Comparison of ENCODE assay signal across 7 cellular contexts in genomic region chr4:169774466-169775445, GRCh38. TPM values are rescaled to one million over a fixed set of nuclear protein-coding genes. Genes with fewer than 3 reads are reported as not detected.
DNase-seq lines count a peak whose midpoint lies in the region; ATAC-seq and TF ChIP-seq lines count a peak whose summit lies in the region.

No MANE protein-coding gene starts in this region.

- no peak overlapping the region for H3K23ac ChIP-seq in IMR-90 (ENCODE audit: low read depth, low read length)

- H3K27ac ChIP-seq in IMR-90 (ENCODE audit: insufficient read depth, low read length) (no peak overlapping the region), layer of hippocampus (ENCODE audit: low read depth, low read length) (peak overlapping the region; percentile 13)

- no peaks in the 10 kb centered on the region; the same call in 1 of the 2 replicates for H3K4me1 ChIP-seq in IMR-90 (ENCODE audit: control insufficient read depth, insufficient read depth, low read length)

- dilution Hi-C loops in IMR-90 (cut with HindIII; ENCODE audit: low sequenced_read_pairs, unreplicated experiment) = no loop called here

- no peaks in the 10 kb centered on the region; the same call in 1 of the 2 replicates for H3K9me3 ChIP-seq in IMR-90 (ENCODE audit: control insufficient read depth, insufficient read depth, low read length)

- H2BK120ac ChIP-seq in IMR-90 (ENCODE audit: low read depth, low read length) = no peak overlapping the region

- no peak overlapping the region for H3K9ac ChIP-seq in IMR-90 (ENCODE audit: low read depth, low read length)

- 0 out of 2 replicates have a peak, but pooled peaks have one; percentile 21 for ATAC-seq in IMR-90 (ENCODE audit: low read depth)
- ATAC-seq in HG03097 (IDR thresholded peaks at IDR 0.05; ENCODE audit: low FRiP score, unreplicated experiment) = no peak

- no peak overlapping the region for H4K91ac ChIP-seq in IMR-90 (ENCODE audit: insufficient read depth, low read depth, low read length)

- H3K4me1 Mint-ChIP-seq in stimulated activated naive CD8-positive, alpha-beta T cell treated with anti-CD3 and anti-CD28 coated beads, Interleukin-15, Interleukin-2, amounts not matched to agents 100 ng/mL and 50 ng/mL, for 24 hours (ENCODE audit: low read depth) = no peaks in the 10 kb centered on the region

- no peaks in the 10 kb centered on the region for H3K36me3 Mint-ChIP-seq in stimulated activated naive CD8-positive, alpha-beta T cell treated with anti-CD3 and anti-CD28 coated beads, Interleukin-15, Interleukin-2, amounts not matched to agents 100 ng/mL and 50 ng/mL, for 24 hours (ENCODE audit: low read depth)

- peak overlapping the region; percentile 79 for H2AFZ ChIP-seq in IMR-90 (replicated peaks; ENCODE audit: low read length, poor library complexity)

- no peak overlapping the region for H4K5ac ChIP-seq in IMR-90 (ENCODE audit: low read depth, low read length)

- H3K4me3 ChIP-seq in IMR-90 (ENCODE audit: insufficient read depth, low read depth, low read length) (no peak overlapping the region), astrocyte of the cerebellum (ENCODE audit: low read depth, low read length) (peak overlapping the region; percentile 24)

- no peak overlapping the region for H2AK9ac ChIP-seq in IMR-90 (replicated peaks; ENCODE audit: low read depth, low read length, poor library complexity)

- POLR2A ChIA-PET in IMR-90 (lab: Charles Lee; ENCODE audit: unreplicated experiment) = no interaction called here

- no TSS peak for BruUV-seq in IMR-90 (replicated peaks; lab: Mats Ljungman, UMichigan)

- H2BK20ac ChIP-seq in IMR-90 (ENCODE audit: low read depth, low read length) = no peak overlapping the region

- H3K4me3 Mint-ChIP-seq in stimulated activated naive CD8-positive, alpha-beta T cell treated with anti-CD3 and anti-CD28 coated beads, Interleukin-15, Interleukin-2, amounts not matched to agents 100 ng/mL and 50 ng/mL, for 24 hours = peak overlapping the region; percentile 17

- 19% methylated on average over 14 of the region's 58 CpGs; no CpG with 5 or more reads in 1 of the 2 experiments for WGBS in IMR-90 (ENCODE audit: extremely low coverage in 2 of 2, insufficient read length in 1 of 2), 2 experiments

- TF ChIP-seq POLR2A in IMR-90 (IDR thresholded peaks at IDR 0.05; ENCODE audit: low read depth, low read length) = no peak

- H2AK5ac ChIP-seq in IMR-90 (ENCODE audit: low read depth, low read length) = no peak overlapping the region

- CTCF ChIA-PET in IMR-90 (lab: Yijun Ruan, JAX) = no interaction called here

- H2BK5ac ChIP-seq in IMR-90 (ENCODE audit: low read depth, low read length, poor library complexity, severe bottlenecking) = no peak overlapping the region

- no peak for TF ChIP-seq RAD21 in IMR-90 (IDR thresholded peaks at IDR 0.05; ENCODE audit: low read length)

- TF ChIP-seq CTCF in IMR-90 (conservative IDR thresholded peaks at IDR 0.05; ENCODE audit: low read depth, low read length) (peak; percentile 19; the same call in 1 of the 2 replicates), astrocyte of the cerebellum (IDR thresholded peaks at IDR 0.05; ENCODE audit: low read depth, low read length, missing control alignments) (peak; percentile 42)

- H3K14ac ChIP-seq in IMR-90 (replicated peaks; ENCODE audit: low read depth, low read length) = no peak overlapping the region; the same call in 1 of the 2 replicates

- peaks cover 24% of the 10 kb centered on the region for H3K27me3 Mint-ChIP-seq in stimulated activated naive CD8-positive, alpha-beta T cell treated with anti-CD3 and anti-CD28 coated beads, Interleukin-15, Interleukin-2, amounts not matched to agents 100 ng/mL and 50 ng/mL, for 24 hours

- H3K9me1 ChIP-seq in IMR-90 (ENCODE audit: insufficient read depth, low read length) = no peaks in the 10 kb centered on the region

- H4K8ac ChIP-seq in IMR-90 (ENCODE audit: low read depth in 2 of 2, low read length in 2 of 2) = no peak overlapping the region

- H3K4ac ChIP-seq in IMR-90 (ENCODE audit: low read depth, low read length) = no peak overlapping the region

- H3K9me3 Mint-ChIP-seq in stimulated activated naive CD8-positive, alpha-beta T cell treated with anti-CD3 and anti-CD28 coated beads, Interleukin-15, Interleukin-2, amounts not matched to agents 100 ng/mL and 50 ng/mL, for 24 hours = no peaks in the 10 kb centered on the region

- no peak overlapping the region; the same call in 1 of the 2 replicates for H3K4me2 ChIP-seq in IMR-90 (ENCODE audit: low read depth, low read length)

- no peak overlapping the region for H3K56ac ChIP-seq in IMR-90 (ENCODE audit: extremely low read depth, insufficient read depth, low read length)

- H3K27me3 ChIP-seq in IMR-90 (ENCODE audit: control insufficient read depth, insufficient read depth, low read length) (peaks cover 22% of the 10 kb centered on the region), layer of hippocampus (ENCODE audit: control insufficient read depth, insufficient read depth, low read length) (peaks cover 2% of the 10 kb centered on the region)

- H3K18ac ChIP-seq in IMR-90 (ENCODE audit: low read depth, low read length) = no peak overlapping the region

- no peaks in the 10 kb centered on the region for H4K20me1 ChIP-seq in IMR-90 (ENCODE audit: insufficient read depth, low read length)

- intact Hi-C loops in IMR-90 (cut with micrococcal nuclease) = loop anchor here (1.0 kb wide), 1 partner anchor 162 kb away; the partner anchor contains the start of gene NEK1

- no peak overlapping the region for H3K27ac Mint-ChIP-seq in stimulated activated naive CD8-positive, alpha-beta T cell treated with anti-CD3 and anti-CD28 coated beads, Interleukin-15, Interleukin-2, amounts not matched to agents 100 ng/mL and 50 ng/mL, for 24 hours

- in situ Hi-C loops in IMR-90 (cut with MboI; ENCODE audit: low sequenced_read_pairs) = no loop called here
- in situ Hi-C loops in astrocyte of the cerebellum (cut with HindIII; ENCODE audit: low sequenced_read_pairs) = no loop called here

- no peaks in the 10 kb centered on the region for H3K79me1 ChIP-seq in IMR-90 (ENCODE audit: low read depth in 1 of 2, low read length in 2 of 2)

- DNase-seq in IMR-90 (no peak), astrocyte of the cerebellum (ENCODE audit: low read depth) (no peak), RPMI8226 (no peak)
- no peak for DNase-seq in NK-92 treated with Interleukin-12 subunit alpha and Interleukin-12 subunit beta, amount 100 ng/mL, for 24 hours (lab: John Stamatoyannopoulos, UW)

- H2BK15ac ChIP-seq in IMR-90 (ENCODE audit: low read depth, low read length) = no peak overlapping the region

- H3K36me3 ChIP-seq in IMR-90 (ENCODE audit: control insufficient read depth, insufficient read depth, low read length) = no peaks in the 10 kb centered on the region

TF ChIP-seq in IMR-90, 13 proteins besides CTCF, POLR2A, EP300 and RAD21:
- TF ChIP-seq RFX5 (IDR thresholded peaks at IDR 0.05; ENCODE audit: low read depth, low read length) (no peak), MXI1 (IDR thresholded peaks at IDR 0.05; ENCODE audit: borderline replicate concordance, low read depth, low read length) (no peak), CHD1 (IDR thresholded peaks at IDR 0.05; ENCODE audit: low read depth, low read length) (no peak), MAZ (IDR thresholded peaks at IDR 0.05; ENCODE audit: borderline replicate concordance, low read depth, low read length) (no peak), ELK1 (IDR thresholded peaks at IDR 0.05; ENCODE audit: borderline replicate concordance, low read depth, low read length) (no peak), MAFK (IDR thresholded peaks at IDR 0.05; ENCODE audit: low read depth, low read length) (no peak), NFE2L2 (IDR thresholded peaks at IDR 0.05; ENCODE audit: low read depth, low read length) (no peak), SMC3 (IDR thresholded peaks at IDR 0.05; ENCODE audit: low read depth, low read length) (no peak), FOS (IDR thresholded peaks at IDR 0.05; ENCODE audit: low read depth, low read length) (no peak), CEBPB (IDR thresholded peaks at IDR 0.05; ENCODE audit: low read depth, low read length) (no peak), RCOR1 (IDR thresholded peaks at IDR 0.05; ENCODE audit: insufficient replicate concordance, low read length) (no peak), USF2 (IDR thresholded peaks at IDR 0.05; ENCODE audit: low read depth, low read length) (no peak)

RNA-seq across cellular contexts. Expression of gene HPF1, which starts 17.0 kb away (rescaled TPM):
- 15.2 and 27.5 TPM in 2 replicates for total RNA-seq in IMR-90 (2012; rRNA removed)
- polyA plus RNA-seq in IMR-90 (2012; rRNA removed) = 19.1 and 24.9 TPM in 2 replicates
- 3.7 and 8.2 TPM in 2 replicates for polyA plus RNA-seq in IMR-90 (2012; cell fraction: cytosol; rRNA removed)
- 1.6 and 10.0 TPM in 2 replicates for polyA plus RNA-seq in IMR-90 (2012; cell fraction: nucleus; rRNA removed; ENCODE audit: low replicate concordance)
